In the genomic region with DNA sequence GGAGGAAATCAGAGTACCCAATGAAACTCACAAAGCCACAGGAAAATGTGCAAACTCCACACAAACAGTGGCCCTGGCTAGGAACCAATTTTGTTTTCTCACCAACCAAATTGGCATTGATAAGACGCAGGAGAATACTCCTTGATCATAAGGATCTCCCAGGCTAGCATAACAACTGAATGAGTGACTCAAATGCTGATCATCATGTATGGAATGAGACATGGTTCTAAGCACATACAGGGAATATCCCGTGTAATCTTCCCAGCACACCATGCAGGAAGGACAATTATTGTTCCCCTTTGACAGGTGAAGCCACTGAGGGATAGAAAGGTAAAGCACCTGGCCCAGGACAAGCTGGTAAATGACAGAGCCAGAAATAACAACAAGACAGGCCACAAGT, we compare ENCODE assay signal across 21 cellular contexts.
DNase-seq lines count a peak whose midpoint lies in the region; ATAC-seq and TF ChIP-seq lines count a peak whose summit lies in the region.
"Had no signal": no experiment of that assay in that cellular context is flagged by ENCODE, and none has a peak within 500 bp of the region (broad histone marks: within the 10 kb centered on the region; RNA-seq: fewer than 3 reads in every experiment).

No MANE protein-coding gene starts in this region.

- H2BK120ac ChIP-seq in IMR-90 (ENCODE audit: low read depth, low read length), result no peak overlapping the region
- H2BK120ac ChIP-seq in mesendoderm (ENCODE audit: low read depth, low read length), result no peak overlapping the region

- H3K4me3 ChIP-seq in IMR-90 (ENCODE audit: insufficient read depth, low read depth, low read length) (no peak overlapping the region), epithelial cell of esophagus (ENCODE audit: low read length) (no peak overlapping the region), mesendoderm (ENCODE audit: low read length) (no peak overlapping the region), mucosa of descending colon (no peak overlapping the region)
- H3K4me3 ChIP-seq: SJCRH30 had no signal

- no peak overlapping the region for H2AK9ac ChIP-seq in IMR-90 (replicated peaks; ENCODE audit: low read depth, low read length, poor library complexity)

- H2BK15ac ChIP-seq in IMR-90 (ENCODE audit: low read depth, low read length) (no peak overlapping the region), mesendoderm (replicated peaks; ENCODE audit: low read depth) (no peak overlapping the region)

- H3K36me3 ChIP-seq in IMR-90 (ENCODE audit: control insufficient read depth, insufficient read depth, low read length), result no peaks in the 10 kb centered on the region
- no peaks in the 10 kb centered on the region for H3K36me3 ChIP-seq in mesendoderm (ENCODE audit: control insufficient read depth, insufficient read depth, low read length)
- no peaks in the 10 kb centered on the region for H3K36me3 ChIP-seq in mucosa of descending colon (ENCODE audit: low read depth)
- H3K36me3 ChIP-seq: SJCRH30 had no signal

- no peak for TF ChIP-seq RAD21 in IMR-90 (IDR thresholded peaks at IDR 0.05; ENCODE audit: low read length)

- no peaks in the 10 kb centered on the region for H3K79me2 ChIP-seq in mesendoderm (ENCODE audit: control insufficient read depth, insufficient read depth, low read length)

- H3K4ac ChIP-seq in IMR-90 (ENCODE audit: low read depth, low read length) (no peak overlapping the region), mesendoderm (ENCODE audit: low read depth, low read length) (peak overlapping the region; percentile 41)

- H3K4me1 ChIP-seq in IMR-90 (ENCODE audit: control insufficient read depth, insufficient read depth, low read length) (no peaks in the 10 kb centered on the region), mesendoderm (ENCODE audit: control insufficient read depth, low read depth, low read length) (no peaks in the 10 kb centered on the region), mucosa of descending colon (ENCODE audit: low read depth) (no peaks in the 10 kb centered on the region)
- H3K4me1 ChIP-seq: SJCRH30 had no signal

- CTCF ChIA-PET in IMR-90 (lab: Yijun Ruan, JAX), result no interaction called here

- H2AK5ac ChIP-seq in IMR-90 (ENCODE audit: low read depth, low read length) (no peak overlapping the region), mesendoderm (ENCODE audit: low read length) (no peak overlapping the region)

- H3K18ac ChIP-seq in IMR-90 (ENCODE audit: low read depth, low read length) (no peak overlapping the region), mesendoderm (ENCODE audit: low read length) (no peak overlapping the region)

- no peak overlapping the region for H3K14ac ChIP-seq in IMR-90 (replicated peaks; ENCODE audit: low read depth, low read length)

- DNase-seq in ELR (ENCODE audit: low read depth) (peak; percentile 40), IMR-90 (peak; percentile 49), epithelial cell of esophagus (ENCODE audit: low read depth) (peak; percentile 59), mesendoderm (no peak), mucosa of descending colon (no peak), mesenteric fat pad (ENCODE audit: low spot score) (no peak)
- DNase-seq: CD4-positive, alpha-beta T cell; COR-L47; DMS79; GOT3; KBM-7; NCI-H1092; NCI-H1436; NCI-H1930; NK-92 treated with Interleukin-12 subunit alpha and Interleukin-12 subunit beta, amount 100 ng/mL, for 24 hours; SJCRH30; T-cell had no signal

- no peak for TF ChIP-seq CTCF in IMR-90 (conservative IDR thresholded peaks at IDR 0.05; ENCODE audit: low read depth, low read length)
- no peak for TF ChIP-seq CTCF in epithelial cell of esophagus (IDR thresholded peaks at IDR 0.05; ENCODE audit: insufficient read depth, low read depth, low read length, missing control alignments)
- no peak for TF ChIP-seq CTCF in mucosa of descending colon (IDR thresholded peaks at IDR 0.05)

- WGBS in IMR-90 (ENCODE audit: extremely low coverage in 2 of 2, insufficient read length in 1 of 2), 2 experiments, result no CpG with 5 or more reads among the region's 2 CpGs
- no CpG with 5 or more reads among the region's 2 CpGs for WGBS in mesendoderm (ENCODE audit: extremely low coverage, insufficient coverage, low lambda C conversion rate)

- no peak overlapping the region for H4K91ac ChIP-seq in IMR-90 (ENCODE audit: insufficient read depth, low read depth, low read length)

- no peak for TF ChIP-seq POLR2A in IMR-90 (IDR thresholded peaks at IDR 0.05; ENCODE audit: low read depth, low read length)

- H3K79me1 ChIP-seq in IMR-90 (ENCODE audit: low read depth in 1 of 2, low read length in 2 of 2), result no peaks in the 10 kb centered on the region
- no peaks in the 10 kb centered on the region for H3K79me1 ChIP-seq in mesendoderm (ENCODE audit: low read length)

- H3K56ac ChIP-seq in IMR-90 (ENCODE audit: extremely low read depth, insufficient read depth, low read length), result no peak overlapping the region
- H3K56ac ChIP-seq in mesendoderm (ENCODE audit: low read length), result no peak overlapping the region

- POLR2A ChIA-PET in IMR-90 (lab: Charles Lee; ENCODE audit: unreplicated experiment), result no interaction called here

- no peak overlapping the region for H2BK20ac ChIP-seq in IMR-90 (ENCODE audit: low read depth, low read length)

- dilution Hi-C loops in IMR-90 (cut with HindIII; ENCODE audit: low sequenced_read_pairs, unreplicated experiment), result no loop called here

- in situ Hi-C loops in IMR-90 (cut with MboI; ENCODE audit: low sequenced_read_pairs), result no loop called here

- H3K4me2 ChIP-seq in IMR-90 (ENCODE audit: low read depth, low read length), result no peak overlapping the region
- no peak overlapping the region for H3K4me2 ChIP-seq in mesendoderm (ENCODE audit: low read length)

- H3K27ac ChIP-seq in IMR-90 (ENCODE audit: insufficient read depth, low read length) (no peak overlapping the region), mesendoderm (ENCODE audit: low read depth, low read length) (no peak overlapping the region)
- H3K27ac ChIP-seq: SJCRH30 had no signal

- no peak overlapping the region for H3K9ac ChIP-seq in IMR-90 (ENCODE audit: low read depth, low read length)
- H3K9ac ChIP-seq in mesendoderm (ENCODE audit: low read length), result no peak overlapping the region

- intact Hi-C loops in IMR-90 (cut with micrococcal nuclease), result no loop called here
- intact Hi-C loops in mucosa of descending colon (cut with DNase I, micrococcal nuclease), result no loop called here

- no peaks in the 10 kb centered on the region for H3K9me1 ChIP-seq in IMR-90 (ENCODE audit: insufficient read depth, low read length)

- H3K9me3 ChIP-seq in IMR-90 (ENCODE audit: control insufficient read depth, insufficient read depth, low read length) (no peaks in the 10 kb centered on the region), mucosa of descending colon (no peaks in the 10 kb centered on the region)

- H2AFZ ChIP-seq in IMR-90 (replicated peaks; ENCODE audit: low read length, poor library complexity), result no peak overlapping the region

- no peaks in the 10 kb centered on the region for H3K27me3 ChIP-seq in IMR-90 (ENCODE audit: control insufficient read depth, insufficient read depth, low read length)
- H3K27me3 ChIP-seq in mesendoderm (ENCODE audit: insufficient read depth, low read length, poor library complexity), result no peaks in the 10 kb centered on the region

- H3K23ac ChIP-seq in IMR-90 (ENCODE audit: low read depth, low read length) (no peak overlapping the region), mesendoderm (ENCODE audit: low read length) (no peak overlapping the region)

- ATAC-seq in IMR-90 (ENCODE audit: low read depth) (no peak), mucosa of descending colon (no peak), HG03378 (IDR thresholded peaks at IDR 0.05; ENCODE audit: unreplicated experiment) (no peak)
- ATAC-seq: HCT116, HepG2, Panc1, T-cell had no signal

- no peak overlapping the region for H4K5ac ChIP-seq in IMR-90 (ENCODE audit: low read depth, low read length)
- no peak overlapping the region for H4K5ac ChIP-seq in mesendoderm (ENCODE audit: low read length)

- H4K20me1 ChIP-seq in IMR-90 (ENCODE audit: insufficient read depth, low read length), result no peaks in the 10 kb centered on the region

- H2BK5ac ChIP-seq in IMR-90 (ENCODE audit: low read depth, low read length, poor library complexity, severe bottlenecking), result no peak overlapping the region
- no peak overlapping the region for H2BK5ac ChIP-seq in mesendoderm (ENCODE audit: low read length)

- no TSS peak for BruUV-seq in IMR-90 (replicated peaks; lab: Mats Ljungman, UMichigan)

- no peak overlapping the region for H4K8ac ChIP-seq in IMR-90 (ENCODE audit: low read depth in 2 of 2, low read length in 2 of 2)
- H4K8ac ChIP-seq in mesendoderm (ENCODE audit: low read depth, low read length), result no peak overlapping the region

TF ChIP-seq in IMR-90, 13 proteins besides CTCF, POLR2A, EP300 and RAD21 (continues in another document):
- no peak for TF ChIP-seq RCOR1 (IDR thresholded peaks at IDR 0.05; ENCODE audit: insufficient replicate concordance, low read length)
- TF ChIP-seq CEBPB (IDR thresholded peaks at IDR 0.05; ENCODE audit: low read depth, low read length), result no peak
- TF ChIP-seq MXI1 (IDR thresholded peaks at IDR 0.05; ENCODE audit: borderline replicate concordance, low read depth, low read length), result no peak
- TF ChIP-seq, protein P1, sequence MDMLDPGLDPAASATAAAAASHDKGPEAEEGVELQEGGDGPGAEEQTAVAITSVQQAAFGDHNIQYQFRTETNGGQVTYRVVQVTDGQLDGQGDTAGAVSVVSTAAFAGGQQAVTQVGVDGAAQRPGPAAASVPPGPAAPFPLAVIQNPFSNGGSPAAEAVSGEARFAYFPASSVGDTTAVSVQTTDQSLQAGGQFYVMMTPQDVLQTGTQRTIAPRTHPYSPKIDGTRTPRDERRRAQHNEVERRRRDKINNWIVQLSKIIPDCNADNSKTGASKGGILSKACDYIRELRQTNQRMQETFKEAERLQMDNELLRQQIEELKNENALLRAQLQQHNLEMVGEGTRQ (IDR thresholded peaks at IDR 0.05; ENCODE audit: low read depth, low read length), result no peak
- TF ChIP-seq RFX5 (IDR thresholded peaks at IDR 0.05; ENCODE audit: low read depth, low read length), result no peak
- TF ChIP-seq MAZ (IDR thresholded peaks at IDR 0.05; ENCODE audit: borderline replicate concordance, low read depth, low read length), result no peak
- TF ChIP-seq SMC3 (IDR thresholded peaks at IDR 0.05; ENCODE audit: low read depth, low read length), result no peak
- TF ChIP-seq CHD1 (IDR thresholded peaks at IDR 0.05; ENCODE audit: low read depth, low read length), result no peak
- TF ChIP-seq, protein P2, sequence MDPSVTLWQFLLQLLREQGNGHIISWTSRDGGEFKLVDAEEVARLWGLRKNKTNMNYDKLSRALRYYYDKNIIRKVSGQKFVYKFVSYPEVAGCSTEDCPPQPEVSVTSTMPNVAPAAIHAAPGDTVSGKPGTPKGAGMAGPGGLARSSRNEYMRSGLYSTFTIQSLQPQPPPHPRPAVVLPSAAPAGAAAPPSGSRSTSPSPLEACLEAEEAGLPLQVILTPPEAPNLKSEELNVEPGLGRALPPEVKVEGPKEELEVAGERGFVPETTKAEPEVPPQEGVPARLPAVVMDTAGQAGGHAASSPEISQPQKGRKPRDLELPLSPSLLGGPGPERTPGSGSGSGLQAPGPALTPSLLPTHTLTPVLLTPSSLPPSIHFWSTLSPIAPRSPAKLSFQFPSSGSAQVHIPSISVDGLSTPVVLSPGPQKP (IDR thresholded peaks at IDR 0.05; ENCODE audit: borderline replicate concordance, low read depth, low read length), result no peak
- no peak for TF ChIP-seq FOS (IDR thresholded peaks at IDR 0.05; ENCODE audit: low read depth, low read length)
- no peak for TF ChIP-seq MAFK (IDR thresholded peaks at IDR 0.05; ENCODE audit: low read depth, low read length)

Comparison
In these comparisons a context has a peak if more than half of its experiments do, and no peak if none do; other contexts are left out.
1. DNase-seq: peak in ELR (single experiment), IMR-90 (single experiment) and epithelial cell of esophagus (single experiment); none in mesendoderm (single experiment), mucosa of descending colon (0 of 3) and mesenteric fat pad (single experiment).